ENCODE assay signal across 19 cellular contexts in genomic region chr1:231485029-231485784, GRCh38. TPM values are rescaled to one million over a fixed set of nuclear protein-coding genes. Genes with fewer than 3 reads are reported as not detected.
DNase-seq lines count a peak whose midpoint lies in the region; ATAC-seq and TF ChIP-seq lines count a peak whose summit lies in the region.
"Had no signal": no experiment of that assay in that cellular context is flagged by ENCODE, and none has a peak within 500 bp of the region (broad histone marks: within the 10 kb centered on the region; RNA-seq: fewer than 3 reads in every experiment).

No MANE protein-coding gene starts in this region.

- no peaks in the 10 kb centered on the region for H3K4me1 Mint-ChIP-seq in GM23338
- H3K4me1 Mint-ChIP-seq: B cell had no signal

- H3K36me3 ChIP-seq in adipocyte (ENCODE audit: control insufficient read depth, insufficient read depth, low read length, severe bottlenecking): no peaks in the 10 kb centered on the region
- H3K36me3 ChIP-seq in fibroblast of lung (ENCODE audit: control insufficient read depth, insufficient read depth, low read length): no peaks in the 10 kb centered on the region
- no peaks in the 10 kb centered on the region for H3K36me3 ChIP-seq in GM23338 (ENCODE audit: insufficient read depth)
- H3K36me3 ChIP-seq: SJCRH30 had no signal

- H3K36me3 Mint-ChIP-seq in GM23338 (ENCODE audit: low read depth): no peaks in the 10 kb centered on the region

- no peak overlapping the region for H3K4me2 ChIP-seq in fibroblast of lung (ENCODE audit: extremely low read depth, insufficient read depth, low read length)
- H3K4me2 ChIP-seq in GM23338: no peak overlapping the region

- no peak overlapping the region for H3K9ac ChIP-seq in adipocyte (ENCODE audit: low read length)
- H3K9ac ChIP-seq in fibroblast of lung (ENCODE audit: insufficient read depth, low read length): no peak overlapping the region

- TF ChIP-seq CTCF in fibroblast of lung (conservative IDR thresholded peaks at IDR 0.05 in 1 of 2, IDR thresholded peaks at IDR 0.05 in 1 of 2; ENCODE audit: low read depth in 1 of 2, low read length in 2 of 2): no peak
- TF ChIP-seq CTCF in GM23338 (conservative IDR thresholded peaks at IDR 0.05; ENCODE audit: low read depth in 2 of 2): no peak

- H3K27ac ChIP-seq in fibroblast of lung (ENCODE audit: insufficient read depth, low read length) (no peak overlapping the region), GM23338 (ENCODE audit: low read depth) (no peak overlapping the region)
- H3K27ac ChIP-seq: 22Rv1, SJCRH30 had no signal

- H3K4me3 ChIP-seq in adipocyte (ENCODE audit: low read length) (no peak overlapping the region), fibroblast of lung (replicated peaks in 1 of 4; ENCODE audit: control extremely low read depth in 1 of 4, insufficient read depth in 1 of 4, low read depth in 3 of 4, low read length in 4 of 4) (no peak overlapping the region), skeletal muscle cell (ENCODE audit: low read depth, low read length) (no peak overlapping the region), GM23338 (no peak overlapping the region)
- H3K4me3 ChIP-seq: SJCRH30 had no signal

- H3K79me2 ChIP-seq in fibroblast of lung (ENCODE audit: control insufficient read depth, insufficient read depth, low read length) (no peaks in the 10 kb centered on the region), GM23338 (replicated peaks; ENCODE audit: insufficient read depth) (no peaks in the 10 kb centered on the region)

- no peak for ATAC-seq in HG03378 (IDR thresholded peaks at IDR 0.05; ENCODE audit: unreplicated experiment)
- no peak for ATAC-seq in GM23338
- ATAC-seq: Panc1 had no signal

- H3K9me3 Mint-ChIP-seq in GM23338: no peaks in the 10 kb centered on the region
- H3K9me3 Mint-ChIP-seq: HFFc6 had no signal

- H3K27me3 ChIP-seq in adipocyte (replicated peaks; ENCODE audit: control insufficient read depth, insufficient read depth, low read length) (no peaks in the 10 kb centered on the region), fibroblast of lung (ENCODE audit: control insufficient read depth, insufficient read depth, low read length) (no peaks in the 10 kb centered on the region), GM23338 (ENCODE audit: insufficient read depth) (no peaks in the 10 kb centered on the region)
- H3K27me3 ChIP-seq: SJCRH30 had no signal

- DNase-seq in DMS 273 (lab: John Stamatoyannopoulos, UW; ENCODE audit: unreplicated experiment) (peak; percentile 8), DMS 273 treated with DMSO at 0.1 percent for 48 hours (lab: John Stamatoyannopoulos, UW) (no peak), adipocyte (ENCODE audit: low read depth) (peak; percentile 14), fibroblast of lung (ENCODE audit: low read depth in 2 of 2) (peak; percentile 29 to 43), skeletal muscle cell (ENCODE audit: low read depth) (peak; percentile 5), GM23338 (ENCODE audit: low spot score) (no peak), NCI-H1105 (lab: John Stamatoyannopoulos, UW) (no peak)
- DNase-seq: HFFc6, Kasumi-1, MM.1S, NCI-H1092 treated with DMSO at 0.1 percent for 48 hours, NCI-H2081, NCI-H446 treated with DMSO at 0.1 percent for 48 hours, NCI-H69 had no signal

- H3K9me3 ChIP-seq in adipocyte (ENCODE audit: control insufficient read depth, low read length) (no peaks in the 10 kb centered on the region), fibroblast of lung (ENCODE audit: control insufficient read depth, insufficient read depth, low read depth, low read length) (no peaks in the 10 kb centered on the region)
- H3K9me3 ChIP-seq: SJCRH30 had no signal

- no peak overlapping the region for H2AFZ ChIP-seq in fibroblast of lung (ENCODE audit: low read length)
- no peak overlapping the region for H2AFZ ChIP-seq in GM23338

- no peaks in the 10 kb centered on the region for H4K20me1 ChIP-seq in fibroblast of lung (ENCODE audit: control insufficient read depth, extremely low read depth, insufficient read depth, low read length)
- no peaks in the 10 kb centered on the region for H4K20me1 ChIP-seq in GM23338 (replicated peaks; ENCODE audit: insufficient read depth)

- no peaks in the 10 kb centered on the region for H3F3A ChIP-seq in GM23338 (replicated peaks; ENCODE audit: low read depth)

- no peak overlapping the region for H3K27ac Mint-ChIP-seq in GM23338
- H3K27ac Mint-ChIP-seq: B cell, HFFc6 had no signal

- H3K4me3 Mint-ChIP-seq in GM23338: no peak overlapping the region
- H3K4me3 Mint-ChIP-seq: B cell, HFFc6 had no signal

- H3K27me3 Mint-ChIP-seq in GM23338 (ENCODE audit: insufficient read depth, low read depth, poor library complexity): peaks cover 3% of the 10 kb centered on the region

- no peaks in the 10 kb centered on the region for H3K4me1 ChIP-seq in adipocyte (ENCODE audit: control insufficient read depth, insufficient read depth, low read length)
- H3K4me1 ChIP-seq in fibroblast of lung (ENCODE audit: control insufficient read depth, extremely low read depth, insufficient read depth, low read length): no peaks in the 10 kb centered on the region
- no peaks in the 10 kb centered on the region for H3K4me1 ChIP-seq in GM23338 (ENCODE audit: insufficient read depth)
- H3K4me1 ChIP-seq: SJCRH30 had no signal

- no peaks in the 10 kb centered on the region for H3K9me2 ChIP-seq in GM23338 (ENCODE audit: insufficient read depth)

TF ChIP-seq in GM23338, 12 proteins besides CTCF, POLR2A, EP300 and RAD21 (continues in another document):
- TF ChIP-seq CREB1 (CRISPR knock-in tag; IDR thresholded peaks at IDR 0.05; ENCODE audit: low read depth) (no peak), EZH2phosphoT487 (IDR thresholded peaks at IDR 0.05; ENCODE audit: unreplicated experiment) (no peak), REST (IDR thresholded peaks at IDR 0.05; ENCODE audit: unreplicated experiment) (no peak), ZNF331 (CRISPR knock-in tag; IDR thresholded peaks at IDR 0.05; ENCODE audit: low read depth) (no peak), ETS1 (IDR thresholded peaks at IDR 0.05) (no peak), EZH2 (IDR thresholded peaks at IDR 0.05; ENCODE audit: low read depth, unreplicated experiment) (no peak), POLR2AphosphoS5 (IDR thresholded peaks at IDR 0.05; ENCODE audit: low read depth) (no peak), NANOG (IDR thresholded peaks at IDR 0.05; ENCODE audit: borderline replicate concordance) (no peak), STAT1 (IDR thresholded peaks at IDR 0.05; ENCODE audit: unreplicated experiment) (no peak), JUNB (IDR thresholded peaks at IDR 0.05; ENCODE audit: unreplicated experiment) (no peak)

RNA-seq across cellular contexts. Expression of gene TSNAX, which starts 43.3 kb away (rescaled TPM):
- total RNA-seq in fibroblast of lung: 28.8 and 30.2 TPM in 2 replicates
- polyA plus RNA-seq in fibroblast of lung (46.3 TPM in 2 replicates), GM23338 (2016; fragmentation: Nextera tagmentation; extraction: Ambion mirVana) (26.7 and 31.5 TPM in 2 replicates)
- 32.8 and 44.6 TPM in 2 replicates for polyA plus RNA-seq in fibroblast of lung (2012)
- polyA minus RNA-seq in fibroblast of lung (ENCODE audit: low replicate concordance): 2.0 and 5.4 TPM in 2 replicates
- 29.9 and 31.7 TPM in 2 replicates for total RNA-seq in GM23338 (2014; rRNA removed; shearing (Covaris generic))

Comparison
In these comparisons a context has a peak if more than half of its experiments do, and no peak if none do; other contexts are left out.
1. DNase-seq: peak in DMS 273 (single experiment), adipocyte (single experiment), fibroblast of lung (2 of 2) and skeletal muscle cell (single experiment); none in DMS 273 treated with DMSO at 0.1 percent for 48 hours (single experiment), GM23338 (single experiment) and NCI-H1105 (single experiment).